In the genomic region with DNA sequence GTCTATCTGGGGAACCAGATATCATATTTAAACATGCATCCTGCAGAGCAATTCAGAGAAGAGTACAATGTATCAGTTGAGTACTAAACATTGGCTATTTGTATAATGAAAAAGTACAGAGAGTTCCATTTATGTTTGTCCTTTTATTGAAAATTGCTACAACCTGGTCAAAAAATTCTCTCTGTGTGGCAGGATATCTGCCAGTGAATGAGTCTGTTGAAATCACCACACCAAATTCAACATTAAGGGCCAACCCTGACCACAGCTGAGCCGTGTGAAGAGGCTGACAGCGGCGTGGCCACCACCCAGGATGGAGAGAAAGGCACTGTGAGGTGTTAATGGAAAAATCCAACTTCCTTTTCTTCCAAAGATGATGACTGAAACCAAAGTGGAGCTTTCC, we compare ENCODE assay signal across 2 cellular contexts.
A peak's percentile ranks its signal among the peaks of the same experiment; 100 is the strongest.
TF ChIP-seq lines count a peak whose summit lies in the region.

No MANE protein-coding gene starts in this region.

TF ChIP-seq in liver, 16 proteins besides CTCF, POLR2A, EP300 and RAD21 (continued from another document):
- TF ChIP-seq, protein P1, sequence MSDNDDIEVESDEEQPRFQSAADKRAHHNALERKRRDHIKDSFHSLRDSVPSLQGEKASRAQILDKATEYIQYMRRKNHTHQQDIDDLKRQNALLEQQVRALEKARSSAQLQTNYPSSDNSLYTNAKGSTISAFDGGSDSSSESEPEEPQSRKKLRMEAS (IDR thresholded peaks at IDR 0.05), result peak; percentile 19
- TF ChIP-seq FOXA2 (IDR thresholded peaks at IDR 0.05) (peak; percentile 46), FOXA1 (IDR thresholded peaks at IDR 0.05) (no peak), JUND (IDR thresholded peaks at IDR 0.05) (peak in 1 of 2 donors; percentile 45), RXRA (IDR thresholded peaks at IDR 0.05) (peak in 1 of 2 donors; percentile 78), EGR1 (IDR thresholded peaks at IDR 0.05; ENCODE audit: low read depth in 2 of 2) (no peak)
- TF ChIP-seq, protein P2, sequence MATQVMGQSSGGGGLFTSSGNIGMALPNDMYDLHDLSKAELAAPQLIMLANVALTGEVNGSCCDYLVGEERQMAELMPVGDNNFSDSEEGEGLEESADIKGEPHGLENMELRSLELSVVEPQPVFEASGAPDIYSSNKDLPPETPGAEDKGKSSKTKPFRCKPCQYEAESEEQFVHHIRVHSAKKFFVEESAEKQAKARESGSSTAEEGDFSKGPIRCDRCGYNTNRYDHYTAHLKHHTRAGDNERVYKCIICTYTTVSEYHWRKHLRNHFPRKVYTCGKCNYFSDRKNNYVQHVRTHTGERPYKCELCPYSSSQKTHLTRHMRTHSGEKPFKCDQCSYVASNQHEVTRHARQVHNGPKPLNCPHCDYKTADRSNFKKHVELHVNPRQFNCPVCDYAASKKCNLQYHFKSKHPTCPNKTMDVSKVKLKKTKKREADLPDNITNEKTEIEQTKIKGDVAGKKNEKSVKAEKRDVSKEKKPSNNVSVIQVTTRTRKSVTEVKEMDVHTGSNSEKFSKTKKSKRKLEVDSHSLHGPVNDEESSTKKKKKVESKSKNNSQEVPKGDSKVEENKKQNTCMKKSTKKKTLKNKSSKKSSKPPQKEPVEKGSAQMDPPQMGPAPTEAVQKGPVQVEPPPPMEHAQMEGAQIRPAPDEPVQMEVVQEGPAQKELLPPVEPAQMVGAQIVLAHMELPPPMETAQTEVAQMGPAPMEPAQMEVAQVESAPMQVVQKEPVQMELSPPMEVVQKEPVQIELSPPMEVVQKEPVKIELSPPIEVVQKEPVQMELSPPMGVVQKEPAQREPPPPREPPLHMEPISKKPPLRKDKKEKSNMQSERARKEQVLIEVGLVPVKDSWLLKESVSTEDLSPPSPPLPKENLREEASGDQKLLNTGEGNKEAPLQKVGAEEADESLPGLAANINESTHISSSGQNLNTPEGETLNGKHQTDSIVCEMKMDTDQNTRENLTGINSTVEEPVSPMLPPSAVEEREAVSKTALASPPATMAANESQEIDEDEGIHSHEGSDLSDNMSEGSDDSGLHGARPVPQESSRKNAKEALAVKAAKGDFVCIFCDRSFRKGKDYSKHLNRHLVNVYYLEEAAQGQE (IDR thresholded peaks at IDR 0.05), result peak; percentile 48
- TF ChIP-seq, protein P3, sequence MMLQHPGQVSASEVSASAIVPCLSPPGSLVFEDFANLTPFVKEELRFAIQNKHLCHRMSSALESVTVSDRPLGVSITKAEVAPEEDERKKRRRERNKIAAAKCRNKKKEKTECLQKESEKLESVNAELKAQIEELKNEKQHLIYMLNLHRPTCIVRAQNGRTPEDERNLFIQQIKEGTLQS (IDR thresholded peaks at IDR 0.05), result peak; percentile 10

TF ChIP-seq in HepG2, 621 proteins besides CTCF, POLR2A, EP300 and RAD21 (continued from another document):
- TF ChIP-seq, protein P4, sequence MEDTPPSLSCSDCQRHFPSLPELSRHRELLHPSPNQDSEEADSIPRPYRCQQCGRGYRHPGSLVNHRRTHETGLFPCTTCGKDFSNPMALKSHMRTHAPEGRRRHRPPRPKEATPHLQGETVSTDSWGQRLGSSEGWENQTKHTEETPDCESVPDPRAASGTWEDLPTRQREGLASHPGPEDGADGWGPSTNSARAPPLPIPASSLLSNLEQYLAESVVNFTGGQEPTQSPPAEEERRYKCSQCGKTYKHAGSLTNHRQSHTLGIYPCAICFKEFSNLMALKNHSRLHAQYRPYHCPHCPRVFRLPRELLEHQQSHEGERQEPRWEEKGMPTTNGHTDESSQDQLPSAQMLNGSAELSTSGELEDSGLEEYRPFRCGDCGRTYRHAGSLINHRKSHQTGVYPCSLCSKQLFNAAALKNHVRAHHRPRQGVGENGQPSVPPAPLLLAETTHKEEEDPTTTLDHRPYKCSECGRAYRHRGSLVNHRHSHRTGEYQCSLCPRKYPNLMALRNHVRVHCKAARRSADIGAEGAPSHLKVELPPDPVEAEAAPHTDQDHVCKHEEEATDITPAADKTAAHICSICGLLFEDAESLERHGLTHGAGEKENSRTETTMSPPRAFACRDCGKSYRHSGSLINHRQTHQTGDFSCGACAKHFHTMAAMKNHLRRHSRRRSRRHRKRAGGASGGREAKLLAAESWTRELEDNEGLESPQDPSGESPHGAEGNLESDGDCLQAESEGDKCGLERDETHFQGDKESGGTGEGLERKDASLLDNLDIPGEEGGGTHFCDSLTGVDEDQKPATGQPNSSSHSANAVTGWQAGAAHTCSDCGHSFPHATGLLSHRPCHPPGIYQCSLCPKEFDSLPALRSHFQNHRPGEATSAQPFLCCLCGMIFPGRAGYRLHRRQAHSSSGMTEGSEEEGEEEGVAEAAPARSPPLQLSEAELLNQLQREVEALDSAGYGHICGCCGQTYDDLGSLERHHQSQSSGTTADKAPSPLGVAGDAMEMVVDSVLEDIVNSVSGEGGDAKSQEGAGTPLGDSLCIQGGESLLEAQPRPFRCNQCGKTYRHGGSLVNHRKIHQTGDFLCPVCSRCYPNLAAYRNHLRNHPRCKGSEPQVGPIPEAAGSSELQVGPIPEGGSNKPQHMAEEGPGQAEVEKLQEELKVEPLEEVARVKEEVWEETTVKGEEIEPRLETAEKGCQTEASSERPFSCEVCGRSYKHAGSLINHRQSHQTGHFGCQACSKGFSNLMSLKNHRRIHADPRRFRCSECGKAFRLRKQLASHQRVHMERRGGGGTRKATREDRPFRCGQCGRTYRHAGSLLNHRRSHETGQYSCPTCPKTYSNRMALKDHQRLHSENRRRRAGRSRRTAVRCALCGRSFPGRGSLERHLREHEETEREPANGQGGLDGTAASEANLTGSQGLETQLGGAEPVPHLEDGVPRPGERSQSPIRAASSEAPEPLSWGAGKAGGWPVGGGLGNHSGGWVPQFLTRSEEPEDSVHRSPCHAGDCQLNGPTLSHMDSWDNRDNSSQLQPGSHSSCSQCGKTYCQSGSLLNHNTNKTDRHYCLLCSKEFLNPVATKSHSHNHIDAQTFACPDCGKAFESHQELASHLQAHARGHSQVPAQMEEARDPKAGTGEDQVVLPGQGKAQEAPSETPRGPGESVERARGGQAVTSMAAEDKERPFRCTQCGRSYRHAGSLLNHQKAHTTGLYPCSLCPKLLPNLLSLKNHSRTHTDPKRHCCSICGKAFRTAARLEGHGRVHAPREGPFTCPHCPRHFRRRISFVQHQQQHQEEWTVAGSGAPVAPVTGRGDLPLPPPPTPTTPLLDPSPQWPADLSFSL (CRISPR knock-in tag; IDR thresholded peaks at IDR 0.05), result no peak
- TF ChIP-seq ZFP37 (CRISPR knock-in tag; IDR thresholded peaks at IDR 0.05; ENCODE audit: borderline replicate concordance), result no peak
